Comparison of ENCODE assay signal across 8 cellular contexts in genomic region chr22:23069502-23070357, GRCh38. TPM values are rescaled to one million over a fixed set of nuclear protein-coding genes. Genes with fewer than 3 reads are reported as not detected.
A peak's percentile ranks its signal among the peaks of the same experiment; 100 is the strongest.
DNase-seq lines count a peak whose midpoint lies in the region; ATAC-seq, FAIRE-seq and TF ChIP-seq lines count a peak whose summit lies in the region.

No MANE protein-coding gene starts in this region.

- H3K36me3 Mint-ChIP-seq in activated B cell treated with CpG ODN at 0.5 μM for 24 hours (ENCODE audit: low read depth) (no peaks in the 10 kb centered on the region), immature natural killer cell (no peaks in the 10 kb centered on the region)

- DNase-seq in GM10266 (ENCODE audit: extremely low spot score) (peak; percentile 94), NCI-H2171 treated with DMSO at 0.1 percent for 48 hours (lab: John Stamatoyannopoulos, UW) (peak; percentile 85), activated B cell treated with CpG ODN at 0.5 μM for 24 hours (peak; percentile 95), cardiac fibroblast (ENCODE audit: low read depth in 2 of 2) (peak; percentile 84 to 93), immature natural killer cell (peak; percentile 92 to 94 (median 94)), small intestine (peak; percentile 83)

- peaks cover 38% of the 10 kb centered on the region for H3K4me1 Mint-ChIP-seq in activated B cell treated with CpG ODN at 0.5 μM for 24 hours
- H3K4me1 Mint-ChIP-seq in immature natural killer cell, result peaks cover 13 to 31% of the 10 kb centered on the region in 2 donors

- H3K4me3 Mint-ChIP-seq in activated B cell treated with CpG ODN at 0.5 μM for 24 hours (peak overlapping the region; percentile 86), immature natural killer cell (peak overlapping the region; percentile 85 to 91 (median 87))

- H3K27me3 Mint-ChIP-seq in activated B cell treated with CpG ODN at 0.5 μM for 24 hours (no peaks in the 10 kb centered on the region), immature natural killer cell (ENCODE audit: low read depth in 3 of 3) (peaks cover 4 to 10% (median 10%) of the 10 kb centered on the region in 3 donors)

- H3K27me3 ChIP-seq in small intestine (ENCODE audit: control insufficient read depth in 2 of 2, insufficient read depth in 2 of 2, low read length in 2 of 2), result peaks cover 0 to 2% of the 10 kb centered on the region in 2 donors

- CTCF ChIA-PET in activated B cell treated with CpG ODN at 0.5 μM for 24 hours (lab: Charles Lee), result interaction anchor here (1.0 to 2.5 kb wide), 3 partner anchors 59 to 110 kb away, joined by 3 to 6 read pairs (median 5); partner anchors contain the start of gene RAB36

- peaks cover 0 to 2% of the 10 kb centered on the region in 2 donors for H3K4me1 ChIP-seq in small intestine (ENCODE audit: control insufficient read depth in 2 of 2, insufficient read depth in 1 of 2, low read depth in 1 of 2, low read length in 1 of 2)

- no peaks in the 10 kb centered on the region for H3K9me3 ChIP-seq in small intestine (ENCODE audit: control insufficient read depth, low read depth)

- peak overlapping the region; percentile 68 for H3K27ac Mint-ChIP-seq in activated B cell treated with CpG ODN at 0.5 μM for 24 hours
- peak overlapping the region; percentile 49 to 83 (median 74) for H3K27ac Mint-ChIP-seq in immature natural killer cell

- H3K9me3 Mint-ChIP-seq in activated B cell treated with CpG ODN at 0.5 μM for 24 hours (no peaks in the 10 kb centered on the region), immature natural killer cell (no peaks in the 10 kb centered on the region)

- FAIRE-seq in small intestine (lab: Jason Lieb, UNC), result no peak

- no peak overlapping the region for H3K27ac ChIP-seq in small intestine (ENCODE audit: low read depth in 1 of 2, low read length in 1 of 2)

- POLR2A ChIA-PET in activated B cell treated with CpG ODN at 0.5 μM for 24 hours (lab: Charles Lee), result interaction anchor here (0.5 to 1.7 kb wide), 7 partner anchors 15 to 1486 kb away, joined by 3 to 11 read pairs (median 4); no protein-coding TSS in a partner anchor

- no peak for TF ChIP-seq CTCF in GM10266 (IDR thresholded peaks at IDR 0.05; ENCODE audit: control insufficient read depth, insufficient read depth, low read depth, missing control alignments)
- TF ChIP-seq CTCF in activated B cell treated with CpG ODN at 0.5 μM for 24 hours (IDR thresholded peaks at IDR 0.05), result no peak
- no peak for TF ChIP-seq CTCF in cardiac fibroblast (IDR thresholded peaks at IDR 0.05; ENCODE audit: low read depth, low read length)

- no peaks in the 10 kb centered on the region for H3K36me3 ChIP-seq in small intestine (ENCODE audit: control insufficient read depth in 2 of 2, insufficient read depth in 2 of 2, low read length in 2 of 2)

- peak overlapping the region; percentile 47 to 57 for H3K4me3 ChIP-seq in cardiac fibroblast (replicated peaks in 1 of 2; ENCODE audit: low read depth in 2 of 2, low read length in 2 of 2)
- peak overlapping the region; percentile 42 to 55 for H3K4me3 ChIP-seq in small intestine (ENCODE audit: low read depth in 1 of 2, low read length in 2 of 2)

- ATAC-seq in HG02970 (IDR thresholded peaks at IDR 0.05; ENCODE audit: low FRiP score, unreplicated experiment), result peak; percentile 84
- ATAC-seq in activated B cell treated with CpG ODN at 0.5 μM for 24 hours (ENCODE audit: low read depth), result peak; percentile 97
- no peak for ATAC-seq in GM21515 (IDR thresholded peaks at IDR 0.05; ENCODE audit: unreplicated experiment)

- intact Hi-C loops in activated B cell treated with CpG ODN at 0.5 μM for 24 hours (cut with micrococcal nuclease), result loop anchor here (1.0 to 5.0 kb wide), 3 partner anchors 15 to 75 kb away; partner anchors contain the start of gene RAB36

- 2 to 8% (median 2%) methylated on average over 35 to 74 of the region's 74 CpGs for WGBS in small intestine, 3 donors

RNA-seq across cellular contexts. Expression of gene GNAZ, which starts 0.6 kb away (rescaled TPM):
- 9.3 and 12.2 TPM in 2 replicates for total RNA-seq in activated B cell treated with CpG ODN at 0.5 μM for 24 hours
- under 1 TPM in 2 of 3 donors, not detected in 1; 0.50 to 0.96 TPM for polyA plus RNA-seq in immature natural killer cell
- polyA plus RNA-seq in small intestine, result 1 to 10 TPM; 1.9 to 3.6 (median 3.5) TPM
